18 cellular contexts compared by ENCODE assay signal in the genomic region with DNA sequence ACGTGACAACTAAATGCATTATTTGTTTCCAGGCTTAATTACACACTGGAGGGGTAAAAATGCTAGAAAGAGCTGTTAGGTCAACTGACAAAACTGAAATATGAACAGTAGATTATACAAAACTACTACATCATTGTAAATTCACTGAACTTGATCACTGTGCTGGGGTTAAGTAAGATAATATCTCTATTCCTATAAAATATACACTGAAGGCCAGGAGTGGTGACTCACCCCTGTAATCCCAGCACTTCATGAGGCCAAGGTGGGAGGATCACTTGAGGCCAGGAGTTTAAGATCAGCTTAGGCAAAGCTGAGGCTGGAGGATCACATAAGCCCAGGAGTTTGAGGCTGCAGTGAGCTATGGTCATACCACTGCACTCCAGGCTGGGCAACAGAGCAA. TPM values are rescaled to one million over a fixed set of nuclear protein-coding genes. Genes with fewer than 3 reads are reported as not detected.
DNase-seq lines count a peak whose midpoint lies in the region; ATAC-seq, FAIRE-seq and TF ChIP-seq lines count a peak whose summit lies in the region.
"Had no signal": no experiment of that assay in that cellular context is flagged by ENCODE, and none has a peak within 500 bp of the region (broad histone marks: within the 10 kb centered on the region; RNA-seq: fewer than 3 reads in every experiment).

No MANE protein-coding gene starts in this region.

- H3K36me3 Mint-ChIP-seq in HFFc6 (ENCODE audit: low read depth) (no peaks in the 10 kb centered on the region), T-cell (no peaks in the 10 kb centered on the region)

- no peaks in the 10 kb centered on the region for H3K9me3 Mint-ChIP-seq in HFFc6
- H3K9me3 Mint-ChIP-seq in T-cell, result no peaks in the 10 kb centered on the region
- H3K9me3 Mint-ChIP-seq: T-helper 1 cell treated with Interleukin-12 subunit alpha and Interleukin-12 subunit beta and Interleukin-4 antibody, amounts not matched to agents 30 μg/mL and 1 μg/mL, for 36 hours had no signal

- H3K4me1 Mint-ChIP-seq in HFFc6 (ENCODE audit: low read depth) (peaks cover 23% of the 10 kb centered on the region), T-cell (no peaks in the 10 kb centered on the region)
- H3K4me1 Mint-ChIP-seq: nephron had no signal

- no peak overlapping the region for H3K27ac Mint-ChIP-seq in HFFc6
- no peak overlapping the region for H3K27ac Mint-ChIP-seq in T-cell
- H3K27ac Mint-ChIP-seq: nephron; T-helper 1 cell treated with Interleukin-12 subunit alpha and Interleukin-12 subunit beta and Interleukin-4 antibody, amounts not matched to agents 30 μg/mL and 1 μg/mL, for 36 hours had no signal

- H3K4me3 Mint-ChIP-seq in HFFc6 (no peak overlapping the region), T-cell (no peak overlapping the region)
- H3K4me3 Mint-ChIP-seq: nephron; T-helper 1 cell treated with Interleukin-12 subunit alpha and Interleukin-12 subunit beta and Interleukin-4 antibody, amounts not matched to agents 30 μg/mL and 1 μg/mL, for 36 hours had no signal

- DNase-seq in HFFc6 (peak; percentile 39), RCC 7860 (ENCODE audit: low spot score) (peak; percentile 39), epithelial cell of prostate (ENCODE audit: low read depth, low spot score) (peak; percentile 14), renal cortical epithelial cell (ENCODE audit: low read depth) (peak; percentile 11), hypothalamus (lab: John Stamatoyannopoulos, UW) (no peak), SIG-M5 treated with dmso at 0.1 percent for 504 hours (lab: John Stamatoyannopoulos, UW; ENCODE audit: unreplicated experiment) (no peak), T-cell (no peak)
- DNase-seq: activated CD4-positive, alpha-beta T cell treated with anti-CD3 and anti-CD28 coated beads for 1 hour; NCI-H2081 treated with DMSO at 0.1 percent for 48 hours; NCI-H69; retina; RPMI8226 had no signal

- H3K27ac ChIP-seq in epithelial cell of prostate, result no peak overlapping the region
- H3K27ac ChIP-seq: gastroesophageal sphincter had no signal

- POLR2A ChIA-PET in T-cell (lab: Charles Lee), result no interaction called here

- CTCF ChIA-PET in T-cell (lab: Charles Lee), result interaction anchor here in 1 of 2 donors (0.6 to 1.0 kb wide), 3 partner anchors 9 to 892 kb away, joined by 3 to 4 read pairs (median 3); no protein-coding TSS in a partner anchor

- FAIRE-seq in RCC 7860 (lab: Jason Lieb, UNC), result no peak

- H3K27me3 Mint-ChIP-seq in HFFc6 (ENCODE audit: insufficient read depth), result peaks cover 23% of the 10 kb centered on the region
- H3K27me3 Mint-ChIP-seq in T-cell, result peaks cover 13 to 30% of the 10 kb centered on the region in 2 donors

- ATAC-seq in GM19463 (IDR thresholded peaks at IDR 0.05; ENCODE audit: unreplicated experiment), result no peak
- ATAC-seq in T-cell (replicated peaks in 1 of 4), result no peak
- ATAC-seq: gastroesophageal sphincter had no signal

- TF ChIP-seq CTCF in HFFc6 (IDR thresholded peaks at IDR 0.05), result no peak

RNA-seq across cellular contexts. Expression of gene NKX6-1, which starts 31.8 kb away (rescaled TPM):
- not detected for total RNA-seq in HFFc6 (2021; fragmentation: NEBNext Ultra II Directional; extraction: Animal tissue kit (Norgen Biotek cat#: 25700))
- total RNA-seq in renal cortical epithelial cell, result not detected in 2 replicates
- total RNA-seq in T-cell, result not detected
- total RNA-seq: lung microvascular endothelial cell, temporal lobe had no signal

RNA-seq across cellular contexts. Expression of gene CDS1, which starts 52.1 kb away (rescaled TPM):
- total RNA-seq in HFFc6 (2021; fragmentation: NEBNext Ultra II Directional; extraction: Animal tissue kit (Norgen Biotek cat#: 25700)), result under 1 TPM; 0.06 to 0.23 (median 0.08) TPM
- 7.6 and 20.1 TPM in 2 replicates for total RNA-seq in renal cortical epithelial cell
- total RNA-seq in T-cell, result under 1 TPM; 0.47 to 0.92 (median 0.68) TPM

Comparison
In these comparisons a context has a peak if more than half of its experiments do, and no peak if none do; other contexts are left out.
1. DNase-seq: peak in HFFc6 (single experiment), RCC 7860 (single experiment), epithelial cell of prostate (single experiment) and renal cortical epithelial cell (single experiment); none in hypothalamus (0 of 51), SIG-M5 treated with dmso at 0.1 percent for 504 hours (single experiment) and T-cell (0 of 34).